Comparison of ENCODE assay signal across 8 cellular contexts in the genomic region with DNA sequence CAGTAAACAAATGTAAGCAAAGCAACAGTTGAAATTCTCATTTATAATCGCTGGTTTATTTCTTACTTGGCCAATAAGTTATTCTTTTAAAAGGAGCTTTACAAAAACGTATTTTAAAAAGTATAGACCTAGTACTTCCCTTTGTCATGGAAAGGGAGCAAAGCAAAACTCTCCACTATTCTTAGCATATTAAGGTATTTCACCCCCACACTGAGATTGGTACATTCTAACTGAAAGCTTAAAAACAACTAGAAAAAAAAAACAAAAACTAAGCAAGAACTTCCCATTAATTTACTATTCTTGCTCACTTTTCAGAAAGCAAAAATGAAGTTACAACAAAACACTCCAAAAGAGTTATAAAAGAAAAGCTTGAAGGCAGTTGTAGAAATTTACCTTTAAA. TPM values are rescaled to one million over a fixed set of nuclear protein-coding genes. Genes with fewer than 3 reads are reported as not detected.
A peak's percentile ranks its signal among the peaks of the same experiment; 100 is the strongest.
DNase-seq lines count a peak whose midpoint lies in the region; ATAC-seq and TF ChIP-seq lines count a peak whose summit lies in the region.

No MANE protein-coding gene starts in this region.

- no peak overlapping the region for H2AK5ac ChIP-seq in mesendoderm (ENCODE audit: low read length)

- no CpG with 5 or more reads among the region's 2 CpGs for WGBS in mesendoderm (ENCODE audit: extremely low coverage, insufficient coverage, low lambda C conversion rate)

- POLR2A ChIA-PET in MCF 10A (lab: Yijun Ruan, JAX), result interaction anchor here (0.5 to 4.3 kb wide), 11 partner anchors 8 to 458 kb away, joined by 3 to 35 read pairs (median 4); partner anchors contain the start of gene GTPBP8

- DNase-seq in MCF 10A (ENCODE audit: unreplicated experiment), result no peak
- DNase-seq in mesothelial cell of epicardium (ENCODE audit: low spot score in 2 of 2, unreplicated experiment in 2 of 2), result no peak
- DNase-seq in mesendoderm, result no peak
- DNase-seq in NCI-H1105 treated with DMSO at 0.1 percent for 48 hours (lab: John Stamatoyannopoulos, UW), result no peak
- no peak for DNase-seq in SHP77 (lab: John Stamatoyannopoulos, UW)

- peaks cover 17% of the 10 kb centered on the region for H3K4me1 Mint-ChIP-seq in MCF 10A (ENCODE audit: insufficient read depth, unreplicated experiment)
- H3K4me1 Mint-ChIP-seq in mesothelial cell of epicardium, result peaks cover 31% of the 10 kb centered on the region

- H3K4me3 ChIP-seq in HUES48 (ENCODE audit: low read depth, low read length), result peak overlapping the region; percentile 99
- H3K4me3 ChIP-seq in mesendoderm (ENCODE audit: low read length), result no peak overlapping the region

- H4K5ac ChIP-seq in mesendoderm (ENCODE audit: low read length), result no peak overlapping the region

- ATAC-seq in HG03196 (IDR thresholded peaks at IDR 0.05; ENCODE audit: unreplicated experiment), result no peak

- no peaks in the 10 kb centered on the region for H3K27me3 ChIP-seq in HUES48 (ENCODE audit: control insufficient read depth, insufficient read depth, low read length)
- no peaks in the 10 kb centered on the region for H3K27me3 ChIP-seq in mesendoderm (ENCODE audit: insufficient read depth, low read length, poor library complexity)

- no peak overlapping the region for H3K56ac ChIP-seq in mesendoderm (ENCODE audit: low read length)

- H3K4me3 Mint-ChIP-seq in MCF 10A (ENCODE audit: unreplicated experiment), result peak overlapping the region; percentile 96
- H3K4me3 Mint-ChIP-seq in mesothelial cell of epicardium, result peak overlapping the region; percentile 96

- no peak overlapping the region for H3K23ac ChIP-seq in mesendoderm (ENCODE audit: low read length)

- no peak overlapping the region for H3K4me2 ChIP-seq in mesendoderm (ENCODE audit: low read length)

- H3K18ac ChIP-seq in mesendoderm (ENCODE audit: low read length), result no peak overlapping the region

- peaks cover 4% of the 10 kb centered on the region for H3K79me2 ChIP-seq in mesendoderm (ENCODE audit: control insufficient read depth, insufficient read depth, low read length)

- H3K36me3 ChIP-seq in HUES48 (ENCODE audit: control insufficient read depth, insufficient read depth, low read length), result peaks cover 24% of the 10 kb centered on the region
- no peaks in the 10 kb centered on the region for H3K36me3 ChIP-seq in mesendoderm (ENCODE audit: control insufficient read depth, insufficient read depth, low read length)

- H4K8ac ChIP-seq in mesendoderm (ENCODE audit: low read depth, low read length), result no peak overlapping the region

- TF ChIP-seq CTCF in 22Rv1 (IDR thresholded peaks at IDR 0.05), result no peak
- no peak for TF ChIP-seq CTCF in MCF 10A (IDR thresholded peaks at IDR 0.05; ENCODE audit: unreplicated experiment)
- TF ChIP-seq CTCF in mesothelial cell of epicardium (IDR thresholded peaks at IDR 0.05; ENCODE audit: unreplicated experiment), result no peak

- H3K36me3 Mint-ChIP-seq in MCF 10A (ENCODE audit: insufficient read depth, unreplicated experiment) (peaks cover 12% of the 10 kb centered on the region), mesothelial cell of epicardium (peaks cover 14% of the 10 kb centered on the region)

- H3K9me3 ChIP-seq in HUES48 (ENCODE audit: control insufficient read depth, insufficient read depth, low read length), result no peaks in the 10 kb centered on the region

- peak overlapping the region; percentile 95 for H3K27ac ChIP-seq in 22Rv1
- H3K27ac ChIP-seq in HUES48 (ENCODE audit: low read depth, low read length), result no peak overlapping the region
- no peak overlapping the region for H3K27ac ChIP-seq in mesendoderm (ENCODE audit: low read depth, low read length)

- BruUV-seq in MCF 10A (replicated peaks; lab: Mats Ljungman, UMichigan), result no TSS peak

- H3K4me1 ChIP-seq in HUES48 (ENCODE audit: control insufficient read depth, insufficient read depth, low read length), result peaks cover 32% of the 10 kb centered on the region
- no peaks in the 10 kb centered on the region for H3K4me1 ChIP-seq in mesendoderm (ENCODE audit: control insufficient read depth, low read depth, low read length)

- H3K4ac ChIP-seq in mesendoderm (ENCODE audit: low read depth, low read length), result no peak overlapping the region

- H3K9me3 Mint-ChIP-seq in MCF 10A (ENCODE audit: unreplicated experiment) (no peaks in the 10 kb centered on the region), mesothelial cell of epicardium (no peaks in the 10 kb centered on the region)

- no peaks in the 10 kb centered on the region for H3K27me3 Mint-ChIP-seq in MCF 10A (ENCODE audit: insufficient read depth, unreplicated experiment)
- no peaks in the 10 kb centered on the region for H3K27me3 Mint-ChIP-seq in mesothelial cell of epicardium (ENCODE audit: low read depth)

- H3K79me1 ChIP-seq in mesendoderm (ENCODE audit: low read length), result no peaks in the 10 kb centered on the region

- no peak overlapping the region for H2BK15ac ChIP-seq in mesendoderm (replicated peaks; ENCODE audit: low read depth)

- CTCF ChIA-PET in MCF 10A (lab: Yijun Ruan, JAX), result interaction anchor here (0.5 kb wide), 1 partner anchor 83 kb away, joined by 3 read pairs; no protein-coding TSS in a partner anchor

- no peak overlapping the region for H2BK120ac ChIP-seq in mesendoderm (ENCODE audit: low read depth, low read length)

- intact Hi-C loops in MCF 10A (cut with micrococcal nuclease), result no loop called here

- H3K27ac Mint-ChIP-seq in MCF 10A (ENCODE audit: low read depth, unreplicated experiment) (peak overlapping the region; percentile 98), mesothelial cell of epicardium (peak overlapping the region; percentile 99)

- no peak overlapping the region for H2BK5ac ChIP-seq in mesendoderm (ENCODE audit: low read length)

- H3K9ac ChIP-seq in HUES48 (ENCODE audit: low read depth, low read length) (peak overlapping the region; percentile 72; the same call in 1 of the 2 replicates), mesendoderm (ENCODE audit: low read length) (no peak overlapping the region)

RNA-seq across cellular contexts. Expression of gene ATG3, which starts 1.4 kb away (rescaled TPM):
- 87.8 and 97.2 TPM in 2 replicates for total RNA-seq in MCF 10A (2022)
- total RNA-seq in mesothelial cell of epicardium, result 25.9 to 27.6 TPM (median 27.5 TPM) in 3 replicates
- 45.6 TPM for polyA plus RNA-seq in mesendoderm (2013, experiment 1 of 2)
- polyA plus RNA-seq in mesendoderm (2013, experiment 2 of 2), result 49.0 TPM

RNA-seq across cellular contexts. Expression of gene SLC35A5, which starts 1.5 kb away (rescaled TPM):
- 23.3 and 26.7 TPM in 2 replicates for total RNA-seq in MCF 10A (2022)
- 25.8 to 28.2 TPM (median 28.0 TPM) in 3 replicates for total RNA-seq in mesothelial cell of epicardium
- polyA plus RNA-seq in mesendoderm (2013, experiment 1 of 2), result 16.2 TPM
- 15.9 TPM for polyA plus RNA-seq in mesendoderm (2013, experiment 2 of 2)
